Comparison of ENCODE assay signal across 1 cellular context in genomic region chr15:74988007-74988800, GRCh38.
TF ChIP-seq lines count a peak whose summit lies in the region.

No MANE protein-coding gene starts in this region.

TF ChIP-seq in GM12878, 131 proteins besides CTCF, POLR2A, EP300 and RAD21:
- TF ChIP-seq DPF2 (IDR thresholded peaks at IDR 0.05) (no peak), POLR2AphosphoS5 (IDR thresholded peaks at IDR 0.05; ENCODE audit: low read length) (no peak), MXI1 (IDR thresholded peaks at IDR 0.05; ENCODE audit: low read depth, low read length) (no peak), YY1 (IDR thresholded peaks at IDR 0.05; ENCODE audit: low read depth, low read length) (peak; percentile 44; the same call in 1 of the 2 replicates), SRF (IDR thresholded peaks at IDR 0.05; ENCODE audit: low read depth in 2 of 2, low read length in 2 of 2) (no peak), RELB (IDR thresholded peaks at IDR 0.05; ENCODE audit: low read depth) (no peak), STAT3 (IDR thresholded peaks at IDR 0.05; ENCODE audit: low read depth, low read length) (no peak), HDGF (IDR thresholded peaks at IDR 0.05) (no peak), ZNF622 (IDR thresholded peaks at IDR 0.05) (no peak), NFXL1 (IDR thresholded peaks at IDR 0.05; ENCODE audit: borderline replicate concordance) (no peak), BCL3 (IDR thresholded peaks at IDR 0.05; ENCODE audit: borderline replicate concordance, insufficient read depth, low read depth, low read length, poor library complexity, severe bottlenecking) (no peak), ZNF274 (IDR thresholded peaks at IDR 0.05; ENCODE audit: insufficient read depth, insufficient read length) (no peak), ZNF687 (IDR thresholded peaks at IDR 0.05) (no peak), MEF2B (IDR thresholded peaks at IDR 0.05; ENCODE audit: partially characterized antibody, poor library complexity, severe bottlenecking) (no peak), PBX3 (IDR thresholded peaks at IDR 0.05; ENCODE audit: insufficient replicate concordance, low read depth, low read length) (no peak), TCF12 (IDR thresholded peaks at IDR 0.05; ENCODE audit: low read depth, low read length) (peak; percentile 69), KAT2A (conservative IDR thresholded peaks at IDR 0.05; ENCODE audit: control insufficient read depth, low read depth, low read length) (no peak), ZBTB11 (CRISPR knock-in tag; IDR thresholded peaks at IDR 0.05) (no peak), ZNF384 (IDR thresholded peaks at IDR 0.05; ENCODE audit: borderline replicate concordance, low read depth, low read length) (no peak), TCF3 (IDR thresholded peaks at IDR 0.05; ENCODE audit: borderline replicate concordance, insufficient read depth, low read depth, low read length) (0 out of 2 replicates have a peak, but pooled peaks have one; percentile 36), WRNIP1 (IDR thresholded peaks at IDR 0.05; ENCODE audit: borderline replicate concordance, low read depth, low read length) (no peak), NFYA (IDR thresholded peaks at IDR 0.05; ENCODE audit: borderline replicate concordance, low read depth, low read length) (no peak), RBBP5 (conservative IDR thresholded peaks at IDR 0.05) (no peak), FOXM1 (IDR thresholded peaks at IDR 0.05; ENCODE audit: low read depth, low read length) (no peak), HCFC1 (IDR thresholded peaks at IDR 0.05; ENCODE audit: low read length) (no peak), CBFB (IDR thresholded peaks at IDR 0.05; ENCODE audit: low read depth) (no peak), REST (IDR thresholded peaks at IDR 0.05; ENCODE audit: low read depth, low read length) (peak; percentile 85), TARDBP (IDR thresholded peaks at IDR 0.05; ENCODE audit: borderline replicate concordance) (no peak), MYB (IDR thresholded peaks at IDR 0.05; ENCODE audit: borderline replicate concordance, low read depth, low read length) (no peak), ATF3 (IDR thresholded peaks at IDR 0.05; ENCODE audit: borderline replicate concordance, extremely low read depth, low read depth, low read length) (no peak), USF2 (IDR thresholded peaks at IDR 0.05; ENCODE audit: borderline replicate concordance, low read depth, low read length) (no peak), SKIL (IDR thresholded peaks at IDR 0.05; ENCODE audit: low read depth, poor library complexity, severe bottlenecking) (no peak)
